14 cellular contexts compared by ENCODE assay signal in the genomic region with DNA sequence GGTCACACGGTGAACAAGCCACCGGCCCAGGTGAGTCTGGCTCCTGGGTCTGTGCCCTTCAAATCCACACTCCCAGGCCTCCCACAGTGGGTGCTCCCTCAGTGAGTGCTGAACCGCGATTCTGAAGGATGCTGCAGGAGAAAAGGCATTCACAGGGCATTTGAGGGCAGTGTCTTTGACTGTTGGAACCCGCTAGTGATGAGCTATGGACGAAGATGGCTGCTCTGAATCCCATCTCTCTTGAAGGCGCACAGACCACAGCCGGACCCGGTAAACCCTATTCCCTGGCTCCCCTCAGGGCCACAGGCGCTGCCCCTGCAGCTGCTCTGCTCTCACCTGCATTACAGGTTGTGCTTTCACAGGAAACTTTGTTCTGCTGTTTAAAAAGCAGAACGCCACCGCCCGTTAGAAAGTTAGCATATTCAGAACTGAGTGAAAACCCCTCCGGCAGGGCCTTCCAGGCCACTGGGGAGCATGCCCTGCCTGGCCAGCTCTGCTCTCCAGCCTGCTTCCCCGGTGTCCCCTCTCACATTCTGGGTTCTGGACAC. TPM values are rescaled to one million over a fixed set of nuclear protein-coding genes. Genes with fewer than 3 reads are reported as not detected.
DNase-seq lines count a peak whose midpoint lies in the region; ATAC-seq and TF ChIP-seq lines count a peak whose summit lies in the region.
"Had no signal": no experiment of that assay in that cellular context is flagged by ENCODE, and none has a peak within 500 bp of the region (broad histone marks: within the 10 kb centered on the region; RNA-seq: fewer than 3 reads in every experiment).

No MANE protein-coding gene starts in this region.

- POLR2A ChIA-PET in CD4-positive, alpha-beta T cell (lab: Charles Lee): no interaction called here

- intact Hi-C loops in CD4-positive, alpha-beta T cell (cut with DNase I, micrococcal nuclease): no loop called here
- intact Hi-C loops in activated T-helper 2 cell treated with anti-CD3 and anti-CD28 coated beads, Interferon-gamma antibody, Interleukin-2, Interleukin-4, amounts not matched to agents 10 μg/mL and 5 μg/mL and 100 μg/mL, durations not matched to agents 14 hours and 24 hours and 36 hours (cut with micrococcal nuclease): no loop called here

- H3K4me3 Mint-ChIP-seq in CD4-positive, alpha-beta T cell: peak overlapping the region; percentile 46
- H3K4me3 Mint-ChIP-seq in activated T-helper 2 cell treated with anti-CD3 and anti-CD28 coated beads, Interferon-gamma antibody, Interleukin-2, Interleukin-4, amounts not matched to agents 10 μg/mL and 5 μg/mL and 100 μg/mL, durations not matched to agents 14 hours and 24 hours and 36 hours (ENCODE audit: low read depth): peak overlapping the region; percentile 84

- H3K9me3 ChIP-seq in CD4-positive, alpha-beta T cell (ENCODE audit: control insufficient read depth, low read length): no peaks in the 10 kb centered on the region
- H3K9me3 ChIP-seq in right atrium auricular region: no peaks in the 10 kb centered on the region

- no peak for ATAC-seq in CD4-positive, alpha-beta T cell (ENCODE audit: poor library complexity)
- ATAC-seq in HG03432 (IDR thresholded peaks at IDR 0.05; ENCODE audit: unreplicated experiment): no peak
- ATAC-seq: left lobe of liver had no signal

- H3K4me3 ChIP-seq in right atrium auricular region: peak overlapping the region; percentile 49 to 73
- peak overlapping the region in 5 of 7 experiments; percentile 9 to 64 (median 20) for H3K4me3 ChIP-seq in skin epidermis

- no peak overlapping the region for H3K27ac ChIP-seq in CD4-positive, alpha-beta T cell (ENCODE audit: low read depth, low read length)
- H3K27ac ChIP-seq in right atrium auricular region (peak overlapping the region; percentile 63 to 81), skin epidermis (peak overlapping the region in 14 of 21 experiments; percentile 2 to 71 (median 32))

- no peaks in the 10 kb centered on the region for H3K9me3 Mint-ChIP-seq in CD4-positive, alpha-beta T cell
- H3K9me3 Mint-ChIP-seq in activated T-helper 2 cell treated with anti-CD3 and anti-CD28 coated beads, Interferon-gamma antibody, Interleukin-2, Interleukin-4, amounts not matched to agents 10 μg/mL and 5 μg/mL and 100 μg/mL, durations not matched to agents 14 hours and 24 hours and 36 hours: no peaks in the 10 kb centered on the region

- TF ChIP-seq CTCF in CD4-positive, alpha-beta T cell (IDR thresholded peaks at IDR 0.05): no peak
- TF ChIP-seq CTCF in right atrium auricular region (IDR thresholded peaks at IDR 0.05): no peak

- CTCF ChIA-PET in CD4-positive, alpha-beta T cell (lab: Charles Lee): no interaction called here

- peaks cover 0 to 69% of the 10 kb centered on the region in 2 donors for H3K4me1 ChIP-seq in right atrium auricular region

- H3K4me1 Mint-ChIP-seq in CD4-positive, alpha-beta T cell (ENCODE audit: low read depth): peaks cover 38% of the 10 kb centered on the region
- peaks cover 54% of the 10 kb centered on the region for H3K4me1 Mint-ChIP-seq in activated T-helper 2 cell treated with anti-CD3 and anti-CD28 coated beads, Interferon-gamma antibody, Interleukin-2, Interleukin-4, amounts not matched to agents 10 μg/mL and 5 μg/mL and 100 μg/mL, durations not matched to agents 14 hours and 24 hours and 36 hours (ENCODE audit: low read depth)

- peaks cover 12% of the 10 kb centered on the region for H3K27me3 ChIP-seq in CD4-positive, alpha-beta T cell (ENCODE audit: control insufficient read depth, insufficient read depth, low read length)
- no peaks in the 10 kb centered on the region for H3K27me3 ChIP-seq in right atrium auricular region

- no peak for DNase-seq in CD4-positive, alpha-beta T cell
- DNase-seq in activated T-helper 2 cell treated with anti-CD3 and anti-CD28 coated beads, Interferon-gamma antibody, Interleukin-2, Interleukin-4, amounts not matched to agents 10 μg/mL and 5 μg/mL and 100 μg/mL, durations not matched to agents 14 hours and 24 hours and 36 hours (ENCODE audit: low spot score): no peak
- DNase-seq in right atrium auricular region (ENCODE audit: low spot score): no peak
- no peak for DNase-seq in NK-92 treated with Interleukin-12 subunit alpha and Interleukin-12 subunit beta, amount 100 ng/mL, for 24 hours (lab: John Stamatoyannopoulos, UW)
- no peak for DNase-seq in SW480 (ENCODE audit: low spot score)
- DNase-seq in GM03348 (ENCODE audit: low spot score): no peak
- DNase-seq: activated CD4-positive, alpha-beta T cell treated with anti-CD3 and anti-CD28 coated beads, Interleukin-2, amount 50 U/mL, for 1 hour; amygdala; COR-L47; NCI-H526 treated with DMSO at 0.1 percent for 48 hours had no signal

- H3K36me3 ChIP-seq in right atrium auricular region: peaks cover 26% of the 10 kb centered on the region

- H3K27me3 Mint-ChIP-seq in CD4-positive, alpha-beta T cell: peaks cover 39% of the 10 kb centered on the region
- peaks cover 3% of the 10 kb centered on the region for H3K27me3 Mint-ChIP-seq in activated T-helper 2 cell treated with anti-CD3 and anti-CD28 coated beads, Interferon-gamma antibody, Interleukin-2, Interleukin-4, amounts not matched to agents 10 μg/mL and 5 μg/mL and 100 μg/mL, durations not matched to agents 14 hours and 24 hours and 36 hours (ENCODE audit: low read depth)

- no peaks in the 10 kb centered on the region for H3K36me3 Mint-ChIP-seq in CD4-positive, alpha-beta T cell (ENCODE audit: low read depth)
- H3K36me3 Mint-ChIP-seq in activated T-helper 2 cell treated with anti-CD3 and anti-CD28 coated beads, Interferon-gamma antibody, Interleukin-2, Interleukin-4, amounts not matched to agents 10 μg/mL and 5 μg/mL and 100 μg/mL, durations not matched to agents 14 hours and 24 hours and 36 hours (ENCODE audit: low read depth): peaks cover 39% of the 10 kb centered on the region

- H3K27ac Mint-ChIP-seq in CD4-positive, alpha-beta T cell: no peak overlapping the region
- H3K27ac Mint-ChIP-seq in activated T-helper 2 cell treated with anti-CD3 and anti-CD28 coated beads, Interferon-gamma antibody, Interleukin-2, Interleukin-4, amounts not matched to agents 10 μg/mL and 5 μg/mL and 100 μg/mL, durations not matched to agents 14 hours and 24 hours and 36 hours: no peak overlapping the region

RNA-seq across cellular contexts. Expression of a gene that starts 3.2 kb away (rescaled TPM):
- 1 to 10 TPM; 1.8 to 2.4 TPM for total RNA-seq in CD4-positive, alpha-beta T cell
- 26.5 and 26.7 TPM in 2 replicates for total RNA-seq in activated T-helper 2 cell treated with anti-CD3 and anti-CD28 coated beads, Interferon-gamma antibody, Interleukin-2, Interleukin-4, amounts not matched to agents 10 μg/mL and 5 μg/mL and 100 μg/mL, durations not matched to agents 14 hours and 24 hours and 36 hours
- total RNA-seq in right atrium auricular region: 10 to 100 TPM; 37.9 to 56.0 TPM
- total RNA-seq: MCF 10A had no signal
